ENCODE assay signal across 11 cellular contexts in the genomic region with DNA sequence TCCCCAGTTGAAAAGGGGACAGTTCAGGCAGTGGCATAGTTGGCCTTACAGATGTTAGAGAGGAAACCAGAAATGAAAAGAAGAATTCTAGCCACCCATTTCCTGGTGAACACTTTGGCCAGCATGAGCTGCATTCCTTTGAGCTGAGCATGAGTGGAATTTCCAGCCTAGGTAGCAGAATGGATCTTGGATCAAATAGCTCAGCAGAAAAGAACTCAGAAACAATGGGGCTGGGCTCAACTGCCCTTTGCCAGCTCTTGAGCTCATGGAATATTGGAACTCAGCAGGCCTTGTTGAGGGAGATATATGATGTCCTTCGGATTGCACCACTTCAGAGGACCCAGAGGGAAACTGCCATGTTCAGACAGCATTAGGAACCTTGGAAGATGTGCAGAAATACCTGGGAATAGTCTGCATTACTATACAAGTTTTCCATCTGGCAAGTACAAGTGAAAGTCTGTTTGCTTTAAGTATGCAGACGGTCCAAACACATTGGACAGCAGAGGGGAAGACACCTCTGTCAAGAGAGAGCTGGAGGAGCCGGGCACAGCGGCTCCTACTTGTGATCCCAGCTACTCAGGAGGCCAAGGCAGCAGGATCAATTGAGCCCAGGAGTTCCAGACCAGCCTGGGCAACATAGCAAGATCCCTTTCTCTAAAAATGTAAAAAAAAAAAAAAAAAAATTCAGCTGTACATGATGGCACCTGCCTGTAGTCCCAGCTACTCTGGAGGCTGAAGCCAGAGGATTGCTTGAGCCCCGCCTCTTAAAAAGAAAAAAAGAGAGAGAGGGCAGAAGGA.
DNase-seq lines count a peak whose midpoint lies in the region; ATAC-seq and TF ChIP-seq lines count a peak whose summit lies in the region.
"Had no signal": no experiment of that assay in that cellular context is flagged by ENCODE, and none has a peak within 500 bp of the region (broad histone marks: within the 10 kb centered on the region; RNA-seq: fewer than 3 reads in every experiment).

No MANE protein-coding gene starts in this region.

- no peak for DNase-seq in T-helper 2 cell treated with Interferon-gamma antibody and Interleukin-4, amounts not matched to agents 5 μg/mL and 100 μg/mL, for 36 hours (ENCODE audit: low spot score)
- DNase-seq in T-helper 2 cell: no peak
- DNase-seq in activated naive CD8-positive, alpha-beta T cell treated with anti-CD3 and anti-CD28 coated beads, Interleukin-2, amount 50 U/mL, for 24 hours: no peak
- DNase-seq in iPS-NIHi11 (ENCODE audit: low spot score): peak; percentile 37
- no peak for DNase-seq in stimulated activated naive B cell treated with anti-CD40 and anti-IgM and Interleukin-4, amounts not matched to agents 10 μg/mL and 1 μg/mL and 100 μg/mL, for 72 hours
- DNase-seq in MV-4-11 (lab: John Stamatoyannopoulos, UW): no peak
- no peak for DNase-seq in GM10248 (ENCODE audit: extremely low spot score)
- no peak for DNase-seq in NCI-H1092 treated with DMSO at 0.1 percent for 48 hours (lab: John Stamatoyannopoulos, UW)
- DNase-seq: NCI-H2029, substantia nigra had no signal

- POLR2A ChIA-PET in GM10248 (lab: Yijun Ruan, JAX): interaction anchor here (0.5 kb wide), 1 partner anchor 41 kb away, joined by 3 read pairs; no protein-coding TSS in a partner anchor

- peak overlapping the region; percentile 69 for H3K27ac Mint-ChIP-seq in T-helper 2 cell treated with Interferon-gamma antibody and Interleukin-4, amounts not matched to agents 5 μg/mL and 100 μg/mL, for 36 hours
- H3K27ac Mint-ChIP-seq in activated naive CD8-positive, alpha-beta T cell treated with anti-CD3 and anti-CD28 coated beads, Interleukin-2, amount 50 U/mL, for 24 hours: peak overlapping the region; percentile 46
- peak overlapping the region; percentile 47 for H3K27ac Mint-ChIP-seq in stimulated activated naive B cell treated with anti-CD40 and anti-IgM and Interleukin-4, amounts not matched to agents 10 μg/mL and 1 μg/mL and 100 μg/mL, for 72 hours
- H3K27ac Mint-ChIP-seq: memory B cell had no signal

- no peaks in the 10 kb centered on the region for H3K27me3 Mint-ChIP-seq in T-helper 2 cell treated with Interferon-gamma antibody and Interleukin-4, amounts not matched to agents 5 μg/mL and 100 μg/mL, for 36 hours (ENCODE audit: low read depth)
- peaks cover 3% of the 10 kb centered on the region for H3K27me3 Mint-ChIP-seq in activated naive CD8-positive, alpha-beta T cell treated with anti-CD3 and anti-CD28 coated beads, Interleukin-2, amount 50 U/mL, for 24 hours
- H3K27me3 Mint-ChIP-seq in stimulated activated naive B cell treated with anti-CD40 and anti-IgM and Interleukin-4, amounts not matched to agents 10 μg/mL and 1 μg/mL and 100 μg/mL, for 72 hours: no peaks in the 10 kb centered on the region
- H3K27me3 Mint-ChIP-seq: memory B cell had no signal

- no peak for ATAC-seq in activated naive CD8-positive, alpha-beta T cell treated with anti-CD3 and anti-CD28 coated beads, Interleukin-2, amount 50 U/mL, for 24 hours
- no peak for ATAC-seq in stimulated activated naive B cell treated with anti-CD40 and anti-IgM and Interleukin-4, amounts not matched to agents 10 μg/mL and 1 μg/mL and 100 μg/mL, for 72 hours (replicated peaks)

- H3K4me1 Mint-ChIP-seq in T-helper 2 cell treated with Interferon-gamma antibody and Interleukin-4, amounts not matched to agents 5 μg/mL and 100 μg/mL, for 36 hours (ENCODE audit: low read depth): peaks cover 20% of the 10 kb centered on the region
- peaks cover 33% of the 10 kb centered on the region for H3K4me1 Mint-ChIP-seq in activated naive CD8-positive, alpha-beta T cell treated with anti-CD3 and anti-CD28 coated beads, Interleukin-2, amount 50 U/mL, for 24 hours
- H3K4me1 Mint-ChIP-seq in stimulated activated naive B cell treated with anti-CD40 and anti-IgM and Interleukin-4, amounts not matched to agents 10 μg/mL and 1 μg/mL and 100 μg/mL, for 72 hours: peaks cover 29 to 61% of the 10 kb centered on the region in 2 donors

- H3K4me3 Mint-ChIP-seq in T-helper 2 cell treated with Interferon-gamma antibody and Interleukin-4, amounts not matched to agents 5 μg/mL and 100 μg/mL, for 36 hours: no peak overlapping the region
- H3K4me3 Mint-ChIP-seq in activated naive CD8-positive, alpha-beta T cell treated with anti-CD3 and anti-CD28 coated beads, Interleukin-2, amount 50 U/mL, for 24 hours: peak overlapping the region; percentile 17
- no peak overlapping the region for H3K4me3 Mint-ChIP-seq in stimulated activated naive B cell treated with anti-CD40 and anti-IgM and Interleukin-4, amounts not matched to agents 10 μg/mL and 1 μg/mL and 100 μg/mL, for 72 hours

- peaks cover 10% of the 10 kb centered on the region for H3K36me3 Mint-ChIP-seq in T-helper 2 cell treated with Interferon-gamma antibody and Interleukin-4, amounts not matched to agents 5 μg/mL and 100 μg/mL, for 36 hours (ENCODE audit: low read depth)
- peaks cover 11% of the 10 kb centered on the region for H3K36me3 Mint-ChIP-seq in activated naive CD8-positive, alpha-beta T cell treated with anti-CD3 and anti-CD28 coated beads, Interleukin-2, amount 50 U/mL, for 24 hours (ENCODE audit: low read depth)
- H3K36me3 Mint-ChIP-seq in stimulated activated naive B cell treated with anti-CD40 and anti-IgM and Interleukin-4, amounts not matched to agents 10 μg/mL and 1 μg/mL and 100 μg/mL, for 72 hours: peaks cover 8 to 17% of the 10 kb centered on the region in 2 donors
- H3K36me3 Mint-ChIP-seq: memory B cell had no signal

- TF ChIP-seq CTCF in GM10248 (IDR thresholded peaks at IDR 0.05; ENCODE audit: control extremely low read depth, extremely low read depth, low read depth, missing control alignments): no peak

- CTCF ChIA-PET in GM10248 (lab: Yijun Ruan, JAX): interaction anchor here (0.7 to 2.1 kb wide), 5 partner anchors 8 to 107 kb away, joined by 3 to 8 read pairs (median 4); no protein-coding TSS in a partner anchor

- no peaks in the 10 kb centered on the region for H3K9me3 Mint-ChIP-seq in T-helper 2 cell treated with Interferon-gamma antibody and Interleukin-4, amounts not matched to agents 5 μg/mL and 100 μg/mL, for 36 hours
- H3K9me3 Mint-ChIP-seq in activated naive CD8-positive, alpha-beta T cell treated with anti-CD3 and anti-CD28 coated beads, Interleukin-2, amount 50 U/mL, for 24 hours: no peaks in the 10 kb centered on the region
- H3K9me3 Mint-ChIP-seq in stimulated activated naive B cell treated with anti-CD40 and anti-IgM and Interleukin-4, amounts not matched to agents 10 μg/mL and 1 μg/mL and 100 μg/mL, for 72 hours: no peaks in the 10 kb centered on the region
- H3K9me3 Mint-ChIP-seq: memory B cell had no signal
